Comparison of ENCODE assay signal across 9 cellular contexts in genomic region chr5:77850536-77851228, GRCh38.
DNase-seq lines count a peak whose midpoint lies in the region; ATAC-seq and TF ChIP-seq lines count a peak whose summit lies in the region.
"Had no signal": no experiment of that assay in that cellular context is flagged by ENCODE, and none has a peak within 500 bp of the region (broad histone marks: within the 10 kb centered on the region; RNA-seq: fewer than 3 reads in every experiment).

No MANE protein-coding gene starts in this region.

- no peak overlapping the region for H3K27ac Mint-ChIP-seq in CD4-positive, alpha-beta T cell

- no peaks in the 10 kb centered on the region for H4K20me1 ChIP-seq in osteoblast (ENCODE audit: insufficient read depth, low read length)

- WGBS in esophagus muscularis mucosa: 80% methylated on average over 37 of the region's 37 CpGs

- CTCF ChIA-PET in CD4-positive, alpha-beta T cell (lab: Charles Lee): no interaction called here

- TF ChIP-seq POLR2A in Peyer's patch (IDR thresholded peaks at IDR 0.05) (no peak), esophagus muscularis mucosa (IDR thresholded peaks at IDR 0.05; ENCODE audit: low read depth) (no peak)

- H3K4me3 ChIP-seq in Peyer's patch (peak overlapping the region in 3 of 4 donors; percentile 45 to 62 (median 52)), esophagus muscularis mucosa (peak overlapping the region; percentile 63 to 71 (median 68)), osteoblast (ENCODE audit: insufficient read depth, low read length) (peak overlapping the region; percentile 74), SJCRH30 (no peak overlapping the region)

- H3K27me3 ChIP-seq in CD4-positive, alpha-beta T cell (ENCODE audit: control insufficient read depth, insufficient read depth, low read length): peaks cover 40% of the 10 kb centered on the region
- H3K27me3 ChIP-seq in Peyer's patch (peaks cover 0 to 4% of the 10 kb centered on the region in 2 donors), esophagus muscularis mucosa (peaks cover 0 to 3% (median 0%) of the 10 kb centered on the region in 4 donors), osteoblast (ENCODE audit: insufficient read depth, low read length) (peaks cover 2% of the 10 kb centered on the region), SJCRH30 (no peaks in the 10 kb centered on the region)

- H3K79me2 ChIP-seq in osteoblast (ENCODE audit: insufficient read depth, low read length): no peaks in the 10 kb centered on the region

- H3K4me2 ChIP-seq in osteoblast (ENCODE audit: insufficient read depth, low read length): peak overlapping the region; percentile 92

- no peak for TF ChIP-seq EP300 in esophagus muscularis mucosa (IDR thresholded peaks at IDR 0.05)

- intact Hi-C loops in CD4-positive, alpha-beta T cell (cut with DNase I, micrococcal nuclease): no loop called here
- intact Hi-C loops in esophagus muscularis mucosa (cut with DNase I): loop anchor here (5.0 kb wide), 1 partner anchor 73 kb away; the partner anchor contains the start of gene TBCA

- peak overlapping the region; percentile 93 for H2AFZ ChIP-seq in osteoblast (ENCODE audit: low read length)

- H3K4me1 ChIP-seq in Peyer's patch (peaks cover 0 to 17% (median 0%) of the 10 kb centered on the region in 4 donors), esophagus muscularis mucosa (peaks cover 6 to 25% (median 21%) of the 10 kb centered on the region in 4 donors), osteoblast (ENCODE audit: insufficient read depth, low read length) (peaks cover 3% of the 10 kb centered on the region), SJCRH30 (no peaks in the 10 kb centered on the region)

- peaks cover 69% of the 10 kb centered on the region for H3K27me3 Mint-ChIP-seq in CD4-positive, alpha-beta T cell

- no peak for TF ChIP-seq CTCF in CD4-positive, alpha-beta T cell (IDR thresholded peaks at IDR 0.05)
- TF ChIP-seq CTCF in Peyer's patch (IDR thresholded peaks at IDR 0.05): no peak
- no peak for TF ChIP-seq CTCF in esophagus muscularis mucosa (IDR thresholded peaks at IDR 0.05)
- TF ChIP-seq CTCF in osteoblast (IDR thresholded peaks at IDR 0.05; ENCODE audit: extremely low read depth, low read depth, low read length): no peak

- no peaks in the 10 kb centered on the region for H3K36me3 Mint-ChIP-seq in CD4-positive, alpha-beta T cell (ENCODE audit: low read depth)

- POLR2A ChIA-PET in CD4-positive, alpha-beta T cell (lab: Charles Lee): no interaction called here

- no peaks in the 10 kb centered on the region for H3K36me3 ChIP-seq in Peyer's patch
- H3K36me3 ChIP-seq in esophagus muscularis mucosa: no peaks in the 10 kb centered on the region
- no peaks in the 10 kb centered on the region for H3K36me3 ChIP-seq in osteoblast (ENCODE audit: insufficient read depth, low read length)
- no peaks in the 10 kb centered on the region for H3K36me3 ChIP-seq in SJCRH30

- no peaks in the 10 kb centered on the region for H3K9me3 Mint-ChIP-seq in CD4-positive, alpha-beta T cell

- H3K4me3 Mint-ChIP-seq in CD4-positive, alpha-beta T cell: peak overlapping the region; percentile 83

- H3K9me3 ChIP-seq in CD4-positive, alpha-beta T cell (ENCODE audit: control insufficient read depth, low read length): no peaks in the 10 kb centered on the region
- H3K9me3 ChIP-seq in Peyer's patch (no peaks in the 10 kb centered on the region), esophagus muscularis mucosa (no peaks in the 10 kb centered on the region), osteoblast (ENCODE audit: low read depth, low read length) (no peaks in the 10 kb centered on the region), SJCRH30 (replicated peaks) (no peaks in the 10 kb centered on the region)

- no peak for ATAC-seq in CD4-positive, alpha-beta T cell (ENCODE audit: poor library complexity)

- H3K4me1 Mint-ChIP-seq in CD4-positive, alpha-beta T cell (ENCODE audit: low read depth): peaks cover 25% of the 10 kb centered on the region

- no peak overlapping the region for H3K27ac ChIP-seq in CD4-positive, alpha-beta T cell (ENCODE audit: low read depth, low read length)
- H3K27ac ChIP-seq in Peyer's patch (no peak overlapping the region), esophagus muscularis mucosa (replicated peaks in 1 of 4) (peak overlapping the region in 3 of 4 donors; percentile 3 to 48 (median 41)), osteoblast (ENCODE audit: low read depth, low read length) (no peak overlapping the region), SJCRH30 (no peak overlapping the region)
- H3K27ac ChIP-seq: VCaP had no signal

- no peak for DNase-seq in CD4-positive, alpha-beta T cell
- DNase-seq in Peyer's patch (no peak), esophagus muscularis mucosa (ENCODE audit: extremely low spot score) (peak; percentile 80), osteoblast (ENCODE audit: insufficient read length, low spot score, missing footprints) (peak; percentile 73), SJCRH30 (no peak), NCI-H2081 (lab: John Stamatoyannopoulos, UW) (no peak)
- DNase-seq in activated CD8-positive, alpha-beta memory T cell treated with anti-CD3 and anti-CD28 coated beads, Interleukin-2, amount 50 U/mL, for 48 hours: no peak
- DNase-seq in stimulated activated CD4-positive, alpha-beta T cell treated with anti-CD3 and anti-CD28 coated beads, Interleukin-2, amount 100 ng/mL, for 48 hours: no peak

Comparison
In these comparisons a context has a peak if more than half of its experiments do, and no peak if none do; other contexts are left out.
1. DNase-seq: peak in esophagus muscularis mucosa (single experiment) and osteoblast (single experiment); none in CD4-positive, alpha-beta T cell (0 of 10), Peyer's patch (0 of 3), SJCRH30 (0 of 2), NCI-H2081 (0 of 2), activated CD8-positive, alpha-beta memory T cell treated with anti-CD3 and anti-CD28 coated beads, Interleukin-2, amount 50 U/mL, for 48 hours (single experiment) and stimulated activated CD4-positive, alpha-beta T cell treated with anti-CD3 and anti-CD28 coated beads, Interleukin-2, amount 100 ng/mL, for 48 hours (0 of 2).
2. H3K27ac ChIP-seq: peak in esophagus muscularis mucosa (3 of 4); none in CD4-positive, alpha-beta T cell (single experiment), Peyer's patch (0 of 4), osteoblast (single experiment) and SJCRH30 (single experiment).